8 cellular contexts compared by ENCODE assay signal in genomic region chr10:11403116-11403515, GRCh38.
DNase-seq lines count a peak whose midpoint lies in the region; ATAC-seq and TF ChIP-seq lines count a peak whose summit lies in the region.
"Had no signal": no experiment of that assay in that cellular context is flagged by ENCODE, and none has a peak within 500 bp of the region (broad histone marks: within the 10 kb centered on the region; RNA-seq: fewer than 3 reads in every experiment).

No MANE protein-coding gene starts in this region.

- H3K4me3 Mint-ChIP-seq in activated CD4-positive, alpha-beta T cell treated with anti-CD3 and anti-CD28 coated beads, Interleukin-2, amount 10 ng/mL, durations not matched to agents 7 days and 5 days = peak overlapping the region; percentile 61
- H3K4me3 Mint-ChIP-seq: type B pancreatic cell had no signal

- DNase-seq in activated CD4-positive, alpha-beta T cell treated with anti-CD3 and anti-CD28 coated beads, Interleukin-2, amount 10 ng/mL, durations not matched to agents 7 days and 5 days = peak; percentile 84
- DNase-seq in effector CD8-positive, alpha-beta T cell (lab: John Stamatoyannopoulos, UW) = peak; percentile 13
- peak; percentile 38 for DNase-seq in stimulated activated naive CD4-positive, alpha-beta T cell treated with Interleukin-2 at 50 U/mL for 16 hours (lab: John Stamatoyannopoulos, UW)
- DNase-seq in SKM-1 treated with dmso at 0.1 percent for 144 hours (lab: John Stamatoyannopoulos, UW; ENCODE audit: unreplicated experiment) (no peak), NCI-H524 treated with DMSO at 0.1 percent for 48 hours (lab: John Stamatoyannopoulos, UW) (no peak), HEK293T (ENCODE audit: extremely low spot score) (no peak)

- H3K4me1 Mint-ChIP-seq in activated CD4-positive, alpha-beta T cell treated with anti-CD3 and anti-CD28 coated beads, Interleukin-2, amount 10 ng/mL, durations not matched to agents 7 days and 5 days = peaks cover 76% of the 10 kb centered on the region

- CTCF ChIA-PET in activated CD4-positive, alpha-beta T cell treated with anti-CD3 and anti-CD28 coated beads, Interleukin-2, amount 10 ng/mL, durations not matched to agents 7 days and 5 days (lab: Charles Lee) = no interaction called here
- CTCF ChIA-PET in HEK293T (lab: Yijun Ruan, JAX) = no interaction called here

- H3K36me3 Mint-ChIP-seq in activated CD4-positive, alpha-beta T cell treated with anti-CD3 and anti-CD28 coated beads, Interleukin-2, amount 10 ng/mL, durations not matched to agents 7 days and 5 days (ENCODE audit: low read depth) = peaks cover 41% of the 10 kb centered on the region
- H3K36me3 Mint-ChIP-seq: type B pancreatic cell had no signal

- H3K9me3 Mint-ChIP-seq in activated CD4-positive, alpha-beta T cell treated with anti-CD3 and anti-CD28 coated beads, Interleukin-2, amount 10 ng/mL, durations not matched to agents 7 days and 5 days = peaks cover 22% of the 10 kb centered on the region
- H3K9me3 Mint-ChIP-seq: type B pancreatic cell had no signal

- H3K27me3 Mint-ChIP-seq in activated CD4-positive, alpha-beta T cell treated with anti-CD3 and anti-CD28 coated beads, Interleukin-2, amount 10 ng/mL, durations not matched to agents 7 days and 5 days = no peaks in the 10 kb centered on the region

- ATAC-seq in HG03196 (IDR thresholded peaks at IDR 0.05; ENCODE audit: unreplicated experiment) = peak; percentile 64

- POLR2A ChIA-PET in activated CD4-positive, alpha-beta T cell treated with anti-CD3 and anti-CD28 coated beads, Interleukin-2, amount 10 ng/mL, durations not matched to agents 7 days and 5 days (lab: Charles Lee) = no interaction called here
- POLR2A ChIA-PET in HEK293T (lab: Yijun Ruan, JAX) = no interaction called here

- peak overlapping the region; percentile 98 for H3K27ac Mint-ChIP-seq in activated CD4-positive, alpha-beta T cell treated with anti-CD3 and anti-CD28 coated beads, Interleukin-2, amount 10 ng/mL, durations not matched to agents 7 days and 5 days
- H3K27ac Mint-ChIP-seq: type B pancreatic cell had no signal

TF ChIP-seq in HEK293T, 16 proteins besides CTCF, POLR2A, EP300 and RAD21:
- TF ChIP-seq ELF4 (IDR thresholded peaks at IDR 0.05) = no peak
- TF ChIP-seq FOXA1 (IDR thresholded peaks at IDR 0.05) = no peak
- no peak for TF ChIP-seq NFRKB (IDR thresholded peaks at IDR 0.05)

Comparison
In these comparisons a context has a peak if more than half of its experiments do, and no peak if none do; other contexts are left out.
1. DNase-seq: peak in activated CD4-positive, alpha-beta T cell treated with anti-CD3 and anti-CD28 coated beads, Interleukin-2, amount 10 ng/mL, durations not matched to agents 7 days and 5 days (single experiment), effector CD8-positive, alpha-beta T cell (single experiment) and stimulated activated naive CD4-positive, alpha-beta T cell treated with Interleukin-2 at 50 U/mL for 16 hours (single experiment); none in SKM-1 treated with dmso at 0.1 percent for 144 hours (single experiment), NCI-H524 treated with DMSO at 0.1 percent for 48 hours (single experiment) and HEK293T (single experiment).